In genomic region chrX:12996934-12997435, GRCh38 we compare ENCODE assay signal across 1 cellular context.
TF ChIP-seq lines count a peak whose summit lies in the region.

No MANE protein-coding gene starts in this region.

TF ChIP-seq in K562, 482 proteins besides CTCF, POLR2A, EP300 and RAD21 (continued from another document):
- TF ChIP-seq PREB (CRISPR knock-in tag; IDR thresholded peaks at IDR 0.05) (no peak), EZH2 (IDR thresholded peaks at IDR 0.05; ENCODE audit: borderline replicate concordance, low read depth, low read length) (no peak), FOXM1 (IDR thresholded peaks at IDR 0.05; ENCODE audit: low read depth) (peak; percentile 17; the same call in 1 of the 2 replicates), FOXM1 (CRISPR knock-in tag; IDR thresholded peaks at IDR 0.05; ENCODE audit: low read depth) (no peak), RERE (CRISPR knock-in tag; IDR thresholded peaks at IDR 0.05; ENCODE audit: borderline replicate concordance) (no peak), MYC (IDR thresholded peaks at IDR 0.05; ENCODE audit: low read depth, low read length) (no peak), MYC (CRISPR knock-in tag; IDR thresholded peaks at IDR 0.05; ENCODE audit: borderline replicate concordance, low read depth) (no peak), ZBTB43 (CRISPR knock-in tag; IDR thresholded peaks at IDR 0.05) (no peak), THAP7 (CRISPR knock-in tag; IDR thresholded peaks at IDR 0.05) (no peak)
